10 cellular contexts compared by ENCODE assay signal in the genomic region with DNA sequence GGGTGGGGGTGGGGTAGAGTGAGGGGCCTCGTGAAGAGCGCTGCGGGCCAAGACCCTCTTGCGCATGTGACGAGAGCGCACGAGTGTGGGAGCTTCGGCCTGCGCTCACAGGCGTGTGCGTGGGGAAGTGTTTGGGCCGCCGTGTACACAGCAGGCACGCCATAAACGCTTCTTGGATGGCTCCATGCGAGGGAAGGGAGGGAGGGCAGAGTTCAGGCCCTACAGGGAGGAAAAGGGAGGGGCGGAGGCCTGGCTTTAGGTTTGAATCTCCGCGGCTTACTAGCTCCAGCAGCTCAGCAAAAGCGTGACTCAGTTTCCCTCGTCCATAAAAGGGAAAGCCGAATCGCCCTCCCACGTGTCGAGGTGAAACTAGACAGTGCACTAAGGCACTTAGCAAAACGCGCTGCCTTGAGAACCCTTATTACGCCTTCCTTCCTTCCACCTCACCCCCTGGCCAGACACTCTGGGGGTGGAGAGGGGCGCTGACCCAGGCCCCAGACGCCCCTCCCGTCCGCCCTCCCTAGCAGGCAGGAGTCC. TPM values are rescaled to one million over a fixed set of nuclear protein-coding genes. Genes with fewer than 3 reads are reported as not detected.
DNase-seq lines count a peak whose midpoint lies in the region; ATAC-seq and TF ChIP-seq lines count a peak whose summit lies in the region.
"Had no signal": no experiment of that assay in that cellular context is flagged by ENCODE, and none has a peak within 500 bp of the region (broad histone marks: within the 10 kb centered on the region; RNA-seq: fewer than 3 reads in every experiment).

No MANE protein-coding gene starts in this region.

- H3K27me3 ChIP-seq in A673 (replicated peaks; ENCODE audit: insufficient read depth, low read depth, low read length, poor library complexity) (peaks cover 5% of the 10 kb centered on the region), HUES64 (ENCODE audit: insufficient read depth, low read length) (peaks cover 38% of the 10 kb centered on the region), esophagus muscularis mucosa (no peaks in the 10 kb centered on the region)

- in situ Hi-C loops in G401 (cut with HindIII; ENCODE audit: low sequenced_read_pairs), result no loop called here

- ATAC-seq in natural killer cell treated with Interleukin-12 subunit alpha and Interleukin-12 subunit beta and Interleukin-15 and Interleukin-18, amount 100 ng/mL, for 72 hours, result peak in 1 of 2 donors; percentile 7
- ATAC-seq in HG03280 (IDR thresholded peaks at IDR 0.05; ENCODE audit: unreplicated experiment), result no peak
- ATAC-seq in HG02678 (IDR thresholded peaks at IDR 0.05; ENCODE audit: unreplicated experiment), result no peak

- no peaks in the 10 kb centered on the region for H3K36me3 ChIP-seq in A673 (ENCODE audit: insufficient read depth, low read length, poor library complexity, severe bottlenecking)
- no peaks in the 10 kb centered on the region for H3K36me3 ChIP-seq in HUES64 (ENCODE audit: insufficient read depth, low read length)
- no peaks in the 10 kb centered on the region for H3K36me3 ChIP-seq in esophagus muscularis mucosa

- TF ChIP-seq CTCF in A673 (conservative IDR thresholded peaks at IDR 0.05; ENCODE audit: low read depth, low read length) (no peak), esophagus muscularis mucosa (IDR thresholded peaks at IDR 0.05) (no peak)

- H3K27ac Mint-ChIP-seq in natural killer cell treated with Interleukin-12 subunit alpha and Interleukin-12 subunit beta and Interleukin-15 and Interleukin-18, amount 100 ng/mL, for 72 hours, result no peak overlapping the region

- H3K27ac ChIP-seq in A673 (ENCODE audit: low read depth, low read length, poor library complexity, severe bottlenecking) (no peak overlapping the region), HUES64 (ENCODE audit: low read depth, low read length) (no peak overlapping the region), esophagus muscularis mucosa (replicated peaks in 1 of 4) (peak overlapping the region; percentile 64 to 80 (median 76))

- no peak overlapping the region for H3K9ac ChIP-seq in HUES64 (ENCODE audit: low read depth, low read length)

- POLR2A ChIA-PET in A673 (lab: Charles Lee; ENCODE audit: low non-redundant PET), result no interaction called here

- H3K4me1 Mint-ChIP-seq in natural killer cell treated with Interleukin-12 subunit alpha and Interleukin-12 subunit beta and Interleukin-15 and Interleukin-18, amount 100 ng/mL, for 72 hours (ENCODE audit: low read depth in 2 of 2), result peaks cover 6 to 17% of the 10 kb centered on the region in 2 donors

- no TSS peak for BruUV-seq in A673 (replicated peaks; lab: Mats Ljungman, UMichigan)

- CTCF ChIA-PET in A673 (lab: Charles Lee), result interaction anchor here (0.7 kb wide), 1 partner anchor 90 kb away, joined by 11 read pairs; no protein-coding TSS in a partner anchor

- intact Hi-C loops in A673 (cut with micrococcal nuclease; ENCODE audit: unreplicated experiment) (no loop called here), esophagus muscularis mucosa (cut with DNase I) (no loop called here)

- peak overlapping the region; percentile 4 for H3K4me3 Mint-ChIP-seq in natural killer cell treated with Interleukin-12 subunit alpha and Interleukin-12 subunit beta and Interleukin-15 and Interleukin-18, amount 100 ng/mL, for 72 hours

- no peak for TF ChIP-seq POLR2A in esophagus muscularis mucosa (IDR thresholded peaks at IDR 0.05; ENCODE audit: low read depth)

- H3K9me3 Mint-ChIP-seq in natural killer cell treated with Interleukin-12 subunit alpha and Interleukin-12 subunit beta and Interleukin-15 and Interleukin-18, amount 100 ng/mL, for 72 hours, result no peaks in the 10 kb centered on the region

- H3K9me3 ChIP-seq in A673 (ENCODE audit: low read depth, low read length, poor library complexity, severe bottlenecking) (peaks cover 3% of the 10 kb centered on the region), HUES64 (ENCODE audit: insufficient read depth, low read depth, low read length) (0 out of 2 replicates have a peak, but pooled peaks cover 1% of the 10 kb centered on the region), esophagus muscularis mucosa (peaks cover 0 to 3% (median 1%) of the 10 kb centered on the region in 4 donors)

- peak overlapping the region; percentile 45 for H3K4me3 ChIP-seq in A673 (ENCODE audit: low read depth, low read length, poor library complexity, severe bottlenecking)
- H3K4me3 ChIP-seq in HUES64 (ENCODE audit: low read length), result peak overlapping the region; percentile 55
- H3K4me3 ChIP-seq in esophagus muscularis mucosa, result peak overlapping the region; percentile 58 to 61 (median 60)

- H3K36me3 Mint-ChIP-seq in natural killer cell treated with Interleukin-12 subunit alpha and Interleukin-12 subunit beta and Interleukin-15 and Interleukin-18, amount 100 ng/mL, for 72 hours, result peaks cover 6% of the 10 kb centered on the region

- peaks cover 6 to 19% of the 10 kb centered on the region in 2 donors for H3K27me3 Mint-ChIP-seq in natural killer cell treated with Interleukin-12 subunit alpha and Interleukin-12 subunit beta and Interleukin-15 and Interleukin-18, amount 100 ng/mL, for 72 hours

- no peak for DNase-seq in A673 (ENCODE audit: low spot score)
- no peak for DNase-seq in esophagus muscularis mucosa (ENCODE audit: extremely low spot score)
- no peak for DNase-seq in natural killer cell treated with Interleukin-12 subunit alpha and Interleukin-12 subunit beta and Interleukin-15 and Interleukin-18, amount 100 ng/mL, for 72 hours (ENCODE audit: low spot score)
- no peak for DNase-seq in NCI-H1930 (lab: John Stamatoyannopoulos, UW)
- no peak for DNase-seq in G401 (ENCODE audit: low spot score)
- DNase-seq: NCI-H2171 had no signal

- TF ChIP-seq EP300 in esophagus muscularis mucosa (IDR thresholded peaks at IDR 0.05), result no peak

- H3K4me1 ChIP-seq in A673 (ENCODE audit: insufficient read depth, low read length, poor library complexity, severe bottlenecking), result peaks cover 2% of the 10 kb centered on the region
- no peaks in the 10 kb centered on the region for H3K4me1 ChIP-seq in HUES64 (ENCODE audit: insufficient read depth, low read length)
- H3K4me1 ChIP-seq in esophagus muscularis mucosa, result peaks cover 34 to 48% (median 43%) of the 10 kb centered on the region in 4 donors

- 22% methylated on average over 32 of the region's 32 CpGs for WGBS in HUES64
- WGBS in esophagus muscularis mucosa, result 26% methylated on average over 11 of the region's 32 CpGs

RNA-seq across cellular contexts. Expression of a gene that starts 12.5 kb away (rescaled TPM):
- total RNA-seq in A673 (2021), result 12.3 and 16.4 TPM in 2 replicates
- 4.4 TPM for polyA plus RNA-seq in HUES64 (2013, experiment 1 of 2)
- 5.1 TPM for polyA plus RNA-seq in HUES64 (2013, experiment 2 of 2)
- 100 to 1,000 TPM in 1 of 4 donors, 10 to 100 TPM in 3; 56.5 to 793 (median 90.5) TPM for total RNA-seq in esophagus muscularis mucosa
- total RNA-seq in natural killer cell treated with Interleukin-12 subunit alpha and Interleukin-12 subunit beta and Interleukin-15 and Interleukin-18, amount 100 ng/mL, for 72 hours, result 100 to 1,000 TPM; 233 to 784 TPM
- 39.5 and 44.2 TPM in 2 replicates for total RNA-seq in G401 (2014; rRNA removed; shearing (Covaris generic))
- polyA plus RNA-seq: neural cell had no signal

RNA-seq across cellular contexts. Expression of a gene that starts 31.7 kb away (rescaled TPM):
- 241 and 243 TPM in 2 replicates for total RNA-seq in A673 (2021)
- 103 TPM for polyA plus RNA-seq in HUES64 (2013, experiment 1 of 2)
- polyA plus RNA-seq in HUES64 (2013, experiment 2 of 2), result 105 TPM
- 10 to 100 TPM; 13.3 to 30.8 (median 19.3) TPM for total RNA-seq in esophagus muscularis mucosa
- 100 to 1,000 TPM in 1 of 2 donors, 10 to 100 TPM in 1; 74.9 to 165 TPM for total RNA-seq in natural killer cell treated with Interleukin-12 subunit alpha and Interleukin-12 subunit beta and Interleukin-15 and Interleukin-18, amount 100 ng/mL, for 72 hours
- total RNA-seq in G401 (2014; rRNA removed; shearing (Covaris generic)), result 216 and 321 TPM in 2 replicates

Comparison
In these comparisons a context has a peak if more than half of its experiments do, and no peak if none do; other contexts are left out.
1. H3K27ac ChIP-seq: peak in esophagus muscularis mucosa (4 of 4); none in A673 (single experiment) and HUES64 (single experiment).
2. Peak in every context shown above with its lines, with median percentiles within 50 percentile points of each other: H3K4me3 ChIP-seq.